Comparison of ENCODE assay signal across 13 cellular contexts in genomic region chr4:1873776-1874175, GRCh38. TPM values are rescaled to one million over a fixed set of nuclear protein-coding genes. Genes with fewer than 3 reads are reported as not detected.
A peak's percentile ranks its signal among the peaks of the same experiment; 100 is the strongest.
DNase-seq lines count a peak whose midpoint lies in the region; ATAC-seq and TF ChIP-seq lines count a peak whose summit lies in the region.
"Had no signal": no experiment of that assay in that cellular context is flagged by ENCODE, and none has a peak within 500 bp of the region (broad histone marks: within the 10 kb centered on the region; RNA-seq: fewer than 3 reads in every experiment).

No MANE protein-coding gene starts in this region.

- peak overlapping the region; percentile 22 for H3K4me3 Mint-ChIP-seq in CD4-positive, alpha-beta T cell
- no peak overlapping the region for H3K4me3 Mint-ChIP-seq in activated CD4-positive, alpha-beta memory T cell treated with anti-CD3 and anti-CD28 coated beads for 36 hours

- DNase-seq in CD4-positive, alpha-beta T cell, result no peak
- DNase-seq in HCEC 1CT (peak; percentile 13), NCI-H1694 treated with DMSO at 0.1 percent for 48 hours (lab: John Stamatoyannopoulos, UW) (no peak), BE2C (no peak), heart right ventricle (no peak)
- DNase-seq in activated CD4-positive, alpha-beta memory T cell treated with anti-CD3 and anti-CD28 coated beads for 36 hours, result no peak
- DNase-seq: EL; H9; NCI-H2081 treated with DMSO at 0.1 percent for 48 hours; stimulated activated naive CD4-positive, alpha-beta T cell had no signal

- WGBS in liver, result 42% methylated on average over 3 of the region's 3 CpGs
- WGBS in heart right ventricle, 2 donors, result 79 to 85% methylated on average over 3 of the region's 3 CpGs

- no peak for TF ChIP-seq CTCF in CD4-positive, alpha-beta T cell (IDR thresholded peaks at IDR 0.05)
- no peak for TF ChIP-seq CTCF in liver (IDR thresholded peaks at IDR 0.05; ENCODE audit: low read depth, low read length, missing input control)
- TF ChIP-seq CTCF in BE2C (IDR thresholded peaks at IDR 0.05; ENCODE audit: low read depth, low read length), result no peak
- no peak for TF ChIP-seq CTCF in heart right ventricle (IDR thresholded peaks at IDR 0.05)

- intact Hi-C loops in CD4-positive, alpha-beta T cell (cut with DNase I, micrococcal nuclease), result loop anchor here in 1 of 2 experiments (5.0 kb wide), 1 partner anchor 134 kb away; the partner anchor contains the start of gene NELFA
- intact Hi-C loops in activated CD4-positive, alpha-beta memory T cell treated with anti-CD3 and anti-CD28 coated beads for 36 hours (cut with micrococcal nuclease), result loop anchor here (1.0 to 5.0 kb wide), 3 partner anchors 26 to 369 kb away; partner anchors contain the start of genes HAUS3, NELFA and POLN
- intact Hi-C loops in heart right ventricle (cut with DNase I), result no loop called here

- H3K27ac ChIP-seq in CD4-positive, alpha-beta T cell (ENCODE audit: low read depth, low read length), result no peak overlapping the region
- H3K27ac ChIP-seq in liver (ENCODE audit: low read depth in 1 of 2, low read length in 2 of 2) (no peak overlapping the region), heart right ventricle (no peak overlapping the region)
- H3K27ac ChIP-seq: coronary artery had no signal

- ATAC-seq in CD4-positive, alpha-beta T cell (ENCODE audit: poor library complexity), result no peak
- ATAC-seq in heart right ventricle (no peak), GM18868 (IDR thresholded peaks at IDR 0.05; ENCODE audit: unreplicated experiment) (no peak)

- H3K9me3 Mint-ChIP-seq in CD4-positive, alpha-beta T cell, result no peaks in the 10 kb centered on the region
- no peaks in the 10 kb centered on the region for H3K9me3 Mint-ChIP-seq in activated CD4-positive, alpha-beta memory T cell treated with anti-CD3 and anti-CD28 coated beads for 36 hours
- H3K9me3 Mint-ChIP-seq: H9 had no signal

- no peaks in the 10 kb centered on the region for H3K27me3 ChIP-seq in CD4-positive, alpha-beta T cell (ENCODE audit: control insufficient read depth, insufficient read depth, low read length)
- H3K27me3 ChIP-seq in liver (ENCODE audit: control insufficient read depth in 4 of 4, insufficient read depth in 4 of 4, low read length in 3 of 4) (no peaks in the 10 kb centered on the region), BE2C (no peaks in the 10 kb centered on the region), heart right ventricle (no peaks in the 10 kb centered on the region)

- H3K9me3 ChIP-seq in CD4-positive, alpha-beta T cell (ENCODE audit: control insufficient read depth, low read length), result no peaks in the 10 kb centered on the region
- H3K9me3 ChIP-seq in liver (ENCODE audit: control insufficient read depth in 4 of 4, low read length in 3 of 4) (no peaks in the 10 kb centered on the region), BE2C (no peaks in the 10 kb centered on the region), heart right ventricle (no peaks in the 10 kb centered on the region)

- H3K4me1 Mint-ChIP-seq in CD4-positive, alpha-beta T cell (ENCODE audit: low read depth), result peaks cover 45% of the 10 kb centered on the region
- H3K4me1 Mint-ChIP-seq in activated CD4-positive, alpha-beta memory T cell treated with anti-CD3 and anti-CD28 coated beads for 36 hours (ENCODE audit: low read depth), result peaks cover 41% of the 10 kb centered on the region

- CTCF ChIA-PET in CD4-positive, alpha-beta T cell (lab: Charles Lee), result interaction anchor here (2.0 kb wide), 1 partner anchor 26 kb away, joined by 8 read pairs; no protein-coding TSS in a partner anchor
- CTCF ChIA-PET in activated CD4-positive, alpha-beta memory T cell treated with anti-CD3 and anti-CD28 coated beads for 36 hours (lab: Charles Lee), result interaction anchor here (0.9 to 2.5 kb wide), 3 partner anchors 17 to 27 kb away, joined by 3 to 22 read pairs (median 8); no protein-coding TSS in a partner anchor

- H3K4me1 ChIP-seq in liver (ENCODE audit: control insufficient read depth in 4 of 4, insufficient read depth in 4 of 4, low read length in 3 of 4) (peaks cover 7 to 31% (median 23%) of the 10 kb centered on the region in 4 donors), BE2C (peaks cover 7% of the 10 kb centered on the region; the same call in 1 of the 2 replicates), heart right ventricle (peaks cover 0 to 31% (median 21%) of the 10 kb centered on the region in 9 donors)

- H3K27me3 Mint-ChIP-seq in CD4-positive, alpha-beta T cell, result peaks cover 5% of the 10 kb centered on the region
- no peaks in the 10 kb centered on the region for H3K27me3 Mint-ChIP-seq in activated CD4-positive, alpha-beta memory T cell treated with anti-CD3 and anti-CD28 coated beads for 36 hours

- H3K36me3 ChIP-seq in liver (ENCODE audit: control insufficient read depth in 4 of 4, insufficient read depth in 3 of 4, low read depth in 1 of 4, low read length in 3 of 4), result no peaks in the 10 kb centered on the region
- no peaks in the 10 kb centered on the region; the same call in 1 of the 2 replicates for H3K36me3 ChIP-seq in BE2C
- H3K36me3 ChIP-seq in heart right ventricle, result no peaks in the 10 kb centered on the region

- H3K36me3 Mint-ChIP-seq in CD4-positive, alpha-beta T cell (ENCODE audit: low read depth), result peaks cover 9% of the 10 kb centered on the region
- peaks cover 14% of the 10 kb centered on the region for H3K36me3 Mint-ChIP-seq in activated CD4-positive, alpha-beta memory T cell treated with anti-CD3 and anti-CD28 coated beads for 36 hours

- H3K4me3 ChIP-seq in liver (ENCODE audit: low read depth in 1 of 3, low read length in 3 of 3) (no peak overlapping the region), BE2C (ENCODE audit: low read depth, low read length) (no peak overlapping the region), heart right ventricle (no peak overlapping the region)
- H3K4me3 ChIP-seq: coronary artery had no signal

- no peak for TF ChIP-seq RAD21 in liver (IDR thresholded peaks at IDR 0.05)

- POLR2A ChIA-PET in CD4-positive, alpha-beta T cell (lab: Charles Lee), result no interaction called here
- POLR2A ChIA-PET in activated CD4-positive, alpha-beta memory T cell treated with anti-CD3 and anti-CD28 coated beads for 36 hours (lab: Charles Lee), result interaction anchor here (1.8 to 2.0 kb wide), 2 partner anchors 17 to 26 kb away, joined by 8 to 16 read pairs; partner anchors contain the start of gene LETM1

- H3K27ac Mint-ChIP-seq in CD4-positive, alpha-beta T cell, result peak overlapping the region; percentile 89
- H3K27ac Mint-ChIP-seq in activated CD4-positive, alpha-beta memory T cell treated with anti-CD3 and anti-CD28 coated beads for 36 hours, result peak overlapping the region; percentile 95
- H3K27ac Mint-ChIP-seq: H9 had no signal

- no peak overlapping the region for H3K9ac ChIP-seq in liver (ENCODE audit: low read depth in 1 of 2, low read length in 2 of 2)

TF ChIP-seq in liver, 16 proteins besides CTCF, POLR2A, EP300 and RAD21:
- no peak for TF ChIP-seq GABPA (IDR thresholded peaks at IDR 0.05 in 1 of 2, conservative IDR thresholded peaks at IDR 0.05 in 1 of 2)
- TF ChIP-seq NR2F2 (IDR thresholded peaks at IDR 0.05), result no peak
- TF ChIP-seq SP1 (IDR thresholded peaks at IDR 0.05), result no peak
- no peak for TF ChIP-seq RXRA (IDR thresholded peaks at IDR 0.05)
- no peak for TF ChIP-seq ATF3 (IDR thresholded peaks at IDR 0.05)
- TF ChIP-seq YY1 (IDR thresholded peaks at IDR 0.05), result peak; percentile 19
- no peak for TF ChIP-seq EGR1 (IDR thresholded peaks at IDR 0.05; ENCODE audit: low read depth in 2 of 2)
- TF ChIP-seq HNF4A (conservative IDR thresholded peaks at IDR 0.05), result peak in 1 of 2 donors; percentile 6
- no peak for TF ChIP-seq TAF1 (conservative IDR thresholded peaks at IDR 0.05)
- TF ChIP-seq FOXA1 (IDR thresholded peaks at IDR 0.05), result no peak
- no peak for TF ChIP-seq FOXA2 (IDR thresholded peaks at IDR 0.05)
TF ChIP-seq in liver: peak in this region for 2.

RNA-seq across cellular contexts. Expression of gene NSD2, which starts 2.6 kb away (rescaled TPM):
- 10 to 100 TPM; 42.4 to 45.8 TPM for total RNA-seq in CD4-positive, alpha-beta T cell
- total RNA-seq in activated CD4-positive, alpha-beta memory T cell treated with anti-CD3 and anti-CD28 coated beads for 36 hours, result 100 to 1,000 TPM; 197 to 199 TPM
- total RNA-seq in liver (10 to 100 TPM; 17.2 to 71.5 TPM), heart right ventricle (10 to 100 TPM; 32.3 to 64.4 (median 46.0) TPM)
- polyA plus RNA-seq in liver (1 to 10 TPM; 5.1 to 5.9 TPM), heart right ventricle (1 to 10 TPM; 7.7 to 9.9 TPM)
- 28.5 TPM for polyA plus RNA-seq in BE2C (2012; ENCODE audit: insufficient read depth, insufficient read length, low read depth)

RNA-seq across cellular contexts. Expression of gene LETM1, which starts 17.8 kb away (rescaled TPM):
- 10 to 100 TPM; 21.2 to 25.2 TPM for total RNA-seq in CD4-positive, alpha-beta T cell
- total RNA-seq in activated CD4-positive, alpha-beta memory T cell treated with anti-CD3 and anti-CD28 coated beads for 36 hours, result 10 to 100 TPM; 41.1 to 42.6 TPM
- total RNA-seq in liver (10 to 100 TPM; 31.0 to 46.9 TPM), heart right ventricle (10 to 100 TPM; 35.3 to 53.1 (median 42.6) TPM)
- polyA plus RNA-seq in liver (10 to 100 TPM; 12.2 to 17.3 TPM), heart right ventricle (10 to 100 TPM; 23.4 to 23.8 TPM)
- polyA plus RNA-seq in BE2C (2012; ENCODE audit: insufficient read depth, insufficient read length, low read depth), result 74.3 TPM
